8 cellular contexts compared by ENCODE assay signal in the genomic region with DNA sequence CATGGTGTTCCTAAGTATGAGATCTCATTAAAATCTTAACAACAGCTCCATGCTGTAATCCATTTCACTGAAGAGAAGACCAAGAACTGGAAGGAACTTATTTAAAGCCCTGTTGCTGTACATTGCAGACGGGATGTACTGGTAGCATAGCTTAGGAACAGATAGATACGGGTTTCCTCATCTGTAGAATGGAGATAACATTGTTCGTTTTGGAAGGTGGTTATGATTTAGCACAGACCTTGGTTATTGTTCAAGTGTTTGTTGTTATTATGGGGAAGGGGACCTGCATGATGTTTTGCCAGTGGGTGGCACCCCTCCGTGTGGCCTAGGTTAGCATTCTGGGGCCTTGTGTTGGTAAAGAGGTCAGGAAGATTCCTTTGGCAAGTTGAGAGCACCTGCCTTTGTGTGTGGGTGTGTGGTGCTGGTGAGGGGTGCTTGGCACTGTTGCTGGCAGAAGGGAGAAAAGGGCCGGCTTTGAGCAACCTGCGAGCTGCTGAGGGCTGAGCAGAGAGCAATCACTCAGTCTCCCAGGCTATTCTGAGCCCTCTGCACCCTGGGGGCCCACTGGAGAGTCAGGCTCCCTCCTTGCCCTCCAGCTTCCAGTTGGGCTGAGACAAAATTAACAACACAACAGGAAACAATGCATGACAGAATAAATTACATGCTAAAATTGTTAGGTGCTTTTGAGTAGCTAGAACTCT. TPM values are rescaled to one million over a fixed set of nuclear protein-coding genes. Genes with fewer than 3 reads are reported as not detected.
DNase-seq lines count a peak whose midpoint lies in the region; ATAC-seq and TF ChIP-seq lines count a peak whose summit lies in the region.

No MANE protein-coding gene starts in this region.

- H3K36me3 ChIP-seq in GM23248 (ENCODE audit: low read depth), result peaks cover 12% of the 10 kb centered on the region; the same call in 1 of the 2 replicates
- peaks cover 49% of the 10 kb centered on the region for H3K36me3 ChIP-seq in skeletal muscle satellite cell (ENCODE audit: insufficient read depth, low read length)

- ATAC-seq in omental fat pad (ENCODE audit: low FRiP score) (no peak), GM18858 (IDR thresholded peaks at IDR 0.05; ENCODE audit: unreplicated experiment) (no peak)

- no peaks in the 10 kb centered on the region for H3K27me3 ChIP-seq in GM23248 (replicated peaks; ENCODE audit: insufficient read depth)
- H3K27me3 ChIP-seq in skeletal muscle satellite cell (ENCODE audit: control insufficient read depth, insufficient read depth, low read length), result no peaks in the 10 kb centered on the region

- 35 to 37% methylated on average over 6 of the region's 6 CpGs for WGBS in GM23248 (ENCODE audit: low coverage in 1 of 2, low lambda C conversion rate in 2 of 2, missing lambda C conversion rate in 2 of 2), 2 experiments

- H4K20me1 ChIP-seq in GM23248 (ENCODE audit: insufficient read depth), result no peaks in the 10 kb centered on the region; the same call in 1 of the 2 replicates

- H3K9me3 ChIP-seq in GM23248 (ENCODE audit: low read depth) (no peaks in the 10 kb centered on the region), skeletal muscle satellite cell (replicated peaks; ENCODE audit: low read length) (no peaks in the 10 kb centered on the region)

- H3K4me2 ChIP-seq in GM23248 (ENCODE audit: unreplicated experiment) (peak overlapping the region; percentile 98), skeletal muscle satellite cell (ENCODE audit: low read length) (peak overlapping the region; percentile 88)

- in situ Hi-C loops in GM23248 (cut with MboI), result loop anchor here (10.0 kb wide), 1 partner anchor 49 kb away; a partner anchor contains a TSS

- no peak for TF ChIP-seq CTCF in VCaP (conservative IDR thresholded peaks at IDR 0.05)
- TF ChIP-seq CTCF in fibroblast of villous mesenchyme (IDR thresholded peaks at IDR 0.05; ENCODE audit: insufficient read depth, low read depth, low read length), result no peak
- no peak for TF ChIP-seq CTCF in omental fat pad (IDR thresholded peaks at IDR 0.05)

- DNase-seq in GM23248 (peak; percentile 19), fibroblast of villous mesenchyme (ENCODE audit: low read depth) (no peak), omental fat pad (ENCODE audit: low spot score) (no peak), glomerular visceral epithelial cell (ENCODE audit: extremely low spot score) (no peak), NOMO-1 treated with DMSO at 0.1 percent for 48 hours (lab: John Stamatoyannopoulos, UW; ENCODE audit: unreplicated experiment) (no peak)

- H2AFZ ChIP-seq in GM23248, result no peak overlapping the region

- peaks cover 20% of the 10 kb centered on the region for H3K4me1 ChIP-seq in GM23248 (ENCODE audit: insufficient read depth)
- peaks cover 31% of the 10 kb centered on the region for H3K4me1 ChIP-seq in skeletal muscle satellite cell (ENCODE audit: control insufficient read depth, insufficient read depth, low read length)

- peaks cover 14% of the 10 kb centered on the region; the same call in 1 of the 2 replicates for H3F3A ChIP-seq in GM23248 (ENCODE audit: insufficient read depth)

- H3K9ac ChIP-seq in GM23248 (peak overlapping the region; percentile 92), skeletal muscle satellite cell (ENCODE audit: low read depth, low read length) (peak overlapping the region; percentile 95)

- H3K79me2 ChIP-seq in GM23248 (ENCODE audit: insufficient read depth), result peaks cover 61% of the 10 kb centered on the region

- no peak overlapping the region for H3K27ac ChIP-seq in GM23248
- peak overlapping the region; percentile 76; the same call in 1 of the 2 replicates for H3K27ac ChIP-seq in VCaP

- H3K4me3 ChIP-seq in GM23248 (peak overlapping the region; percentile 87), fibroblast of villous mesenchyme (ENCODE audit: low read depth, low read length) (peak overlapping the region; percentile 92), skeletal muscle satellite cell (ENCODE audit: low read length) (peak overlapping the region; percentile 89)

- H3K9me2 ChIP-seq in GM23248 (ENCODE audit: insufficient read depth), result no peaks in the 10 kb centered on the region

RNA-seq across cellular contexts. Expression of a gene that starts 2.3 kb away (rescaled TPM):
- 57.7 and 57.9 TPM in 2 replicates for total RNA-seq in GM23248 (2014; rRNA removed; shearing (Covaris generic))
- 12.5 and 13.6 TPM in 2 replicates for polyA plus RNA-seq in GM23248 (2016; fragmentation: Nextera tagmentation; extraction: Ambion mirVana)
- total RNA-seq in fibroblast of villous mesenchyme, result 48.0 and 63.9 TPM in 2 replicates
- total RNA-seq in skeletal muscle satellite cell (2012; rRNA removed), result 46.4 and 48.5 TPM in 2 replicates
- 10 to 100 TPM; 25.1 to 90.0 (median 43.2) TPM for total RNA-seq in omental fat pad

RNA-seq across cellular contexts. Expression of a gene that starts 14.1 kb away (rescaled TPM):
- 91.6 and 124 TPM in 2 replicates for total RNA-seq in GM23248 (2014; rRNA removed; shearing (Covaris generic))
- polyA plus RNA-seq in GM23248 (2016; fragmentation: Nextera tagmentation; extraction: Ambion mirVana), result 162 and 166 TPM in 2 replicates
- total RNA-seq in fibroblast of villous mesenchyme (72.8 and 75.1 TPM in 2 replicates), omental fat pad (100 to 1,000 TPM in 3 of 4 donors, 10 to 100 TPM in 1; 78.4 to 135 (median 110) TPM)
- total RNA-seq in skeletal muscle satellite cell (2012; rRNA removed), result 61.6 and 63.6 TPM in 2 replicates

RNA-seq across cellular contexts. Expression of a gene that starts 19.5 kb away (rescaled TPM):
- 3.2 and 3.9 TPM in 2 replicates for total RNA-seq in GM23248 (2014; rRNA removed; shearing (Covaris generic))
- polyA plus RNA-seq in GM23248 (2016; fragmentation: Nextera tagmentation; extraction: Ambion mirVana), result 11.9 and 14.0 TPM in 2 replicates
- 4.7 and 6.8 TPM in 2 replicates for total RNA-seq in fibroblast of villous mesenchyme
- total RNA-seq in skeletal muscle satellite cell (2012; rRNA removed), result 6.1 and 7.0 TPM in 2 replicates
- 10 to 100 TPM in 1 of 4 donors, 1 to 10 TPM in 3; 5.6 to 22.2 (median 9.8) TPM for total RNA-seq in omental fat pad

RNA-seq across cellular contexts. Expression of a gene that starts 20.1 kb away (rescaled TPM):
- total RNA-seq in GM23248 (2014; rRNA removed; shearing (Covaris generic)), result 51.1 and 111 TPM in 2 replicates
- polyA plus RNA-seq in GM23248 (2016; fragmentation: Nextera tagmentation; extraction: Ambion mirVana), result 32.3 and 35.3 TPM in 2 replicates
- total RNA-seq in fibroblast of villous mesenchyme (25.9 and 31.2 TPM in 2 replicates), omental fat pad (100 to 1,000 TPM in 1 of 4 donors, 10 to 100 TPM in 3; 22.8 to 113 (median 31.1) TPM)
- total RNA-seq in skeletal muscle satellite cell (2012; rRNA removed), result 30.8 and 35.5 TPM in 2 replicates

RNA-seq across cellular contexts. Expression of a gene that starts 34.9 kb away (rescaled TPM):
- not detected in 2 replicates for total RNA-seq in GM23248 (2014; rRNA removed; shearing (Covaris generic))
- not detected in 2 replicates for polyA plus RNA-seq in GM23248 (2016; fragmentation: Nextera tagmentation; extraction: Ambion mirVana)
- total RNA-seq in fibroblast of villous mesenchyme (under 0.01 and 0.32 TPM in 2 replicates), omental fat pad (1 to 10 TPM in 2 of 4 donors, under 1 TPM in 1, not detected in 1; 0.95 to 2.3 (median 1.2) TPM)
- total RNA-seq in skeletal muscle satellite cell (2012; rRNA removed), result not detected in 2 replicates
